ENCODE assay signal across 10 cellular contexts in the genomic region with DNA sequence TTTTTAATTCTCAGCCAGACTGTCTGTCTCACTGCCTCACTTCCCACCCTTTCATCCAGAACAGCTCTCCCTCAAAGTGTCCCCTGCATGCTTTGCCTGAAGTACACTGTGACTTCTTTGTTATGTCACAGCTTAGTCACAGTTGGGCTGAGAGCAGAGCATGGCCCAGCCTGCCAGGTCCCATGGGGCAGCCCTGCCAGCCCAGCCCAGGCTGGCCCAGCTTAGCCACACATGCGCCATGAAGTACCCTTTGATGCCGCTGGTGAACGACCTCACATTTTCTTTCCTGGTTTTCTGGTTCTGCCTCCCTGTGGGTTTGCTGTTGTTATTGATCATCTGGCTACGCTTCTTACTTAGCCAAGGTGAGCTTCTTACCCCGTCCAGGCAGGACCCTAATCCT.
DNase-seq lines count a peak whose midpoint lies in the region; ATAC-seq lines count a peak whose summit lies in the region.
"Had no signal": no experiment of that assay in that cellular context is flagged by ENCODE, and none has a peak within 500 bp of the region (broad histone marks: within the 10 kb centered on the region; RNA-seq: fewer than 3 reads in every experiment).

A gene (plus strand): TSS at position 185 of the 400 bp plus-strand sequence. CDS start 54 bp downstream, at position 239.

- peak within 1 kb of the TSS; percentile 18 for H3K27ac Mint-ChIP-seq in stimulated activated effector memory CD8-positive, alpha-beta T cell treated with anti-CD3 and anti-CD28 coated beads, Interleukin-12 subunit alpha, Interleukin-12 subunit beta, amount 100 ng/mL, for 72 hours
- H3K27ac Mint-ChIP-seq: activated naive CD8-positive, alpha-beta T cell treated with anti-CD3 and anti-CD28 coated beads, Interleukin-2, amount 10 ng/mL, durations not matched to agents 7 days and 5 days had no signal

- DNase-seq in NCI-H2171 treated with DMSO at 0.1 percent for 48 hours (lab: John Stamatoyannopoulos, UW), result peak; percentile 45
- no peak for DNase-seq in NCI-H2171 (lab: John Stamatoyannopoulos, UW)
- peak in 51 of 58 donors; percentile 7 to 84 (median 51) for DNase-seq in anterior cingulate cortex (lab: John Stamatoyannopoulos, UW)
- DNase-seq in inferior parietal cortex (ENCODE audit: extremely low spot score), result peak; percentile 27
- no peak for DNase-seq in stimulated activated effector memory CD8-positive, alpha-beta T cell treated with anti-CD3 and anti-CD28 coated beads, Interleukin-12 subunit alpha, Interleukin-12 subunit beta, amount 100 ng/mL, for 72 hours (ENCODE audit: low spot score in 2 of 2)
- DNase-seq in activated CD8-positive, alpha-beta memory T cell treated with anti-CD3 and anti-CD28 coated beads, Interleukin-2, amount 50 U/mL, for 4 hours, result no peak
- no peak for DNase-seq in NCI-H2081 treated with DMSO at 0.1 percent for 48 hours (lab: John Stamatoyannopoulos, UW)
- DNase-seq: activated naive CD8-positive, alpha-beta T cell treated with anti-CD3 and anti-CD28 coated beads, Interleukin-2, amount 10 ng/mL, durations not matched to agents 7 days and 5 days; kidney glomerular epithelial cell had no signal

- H3K4me1 Mint-ChIP-seq in stimulated activated effector memory CD8-positive, alpha-beta T cell treated with anti-CD3 and anti-CD28 coated beads, Interleukin-12 subunit alpha, Interleukin-12 subunit beta, amount 100 ng/mL, for 72 hours, result no peaks in the 10 kb centered on the region
- H3K4me1 Mint-ChIP-seq: activated naive CD8-positive, alpha-beta T cell treated with anti-CD3 and anti-CD28 coated beads, Interleukin-2, amount 10 ng/mL, durations not matched to agents 7 days and 5 days had no signal

- no peak within 1 kb of the TSS for H3K4me3 Mint-ChIP-seq in stimulated activated effector memory CD8-positive, alpha-beta T cell treated with anti-CD3 and anti-CD28 coated beads, Interleukin-12 subunit alpha, Interleukin-12 subunit beta, amount 100 ng/mL, for 72 hours
- H3K4me3 Mint-ChIP-seq: activated naive CD8-positive, alpha-beta T cell treated with anti-CD3 and anti-CD28 coated beads, Interleukin-2, amount 10 ng/mL, durations not matched to agents 7 days and 5 days had no signal

- ATAC-seq in stimulated activated effector memory CD8-positive, alpha-beta T cell treated with anti-CD3 and anti-CD28 coated beads, Interleukin-12 subunit alpha, Interleukin-12 subunit beta, amount 100 ng/mL, for 72 hours, result no peak
- ATAC-seq in HG03565 (IDR thresholded peaks at IDR 0.05; ENCODE audit: unreplicated experiment), result no peak

- H3K36me3 Mint-ChIP-seq in stimulated activated effector memory CD8-positive, alpha-beta T cell treated with anti-CD3 and anti-CD28 coated beads, Interleukin-12 subunit alpha, Interleukin-12 subunit beta, amount 100 ng/mL, for 72 hours, result peaks cover 3% of the 10 kb centered on the region
- H3K36me3 Mint-ChIP-seq: activated naive CD8-positive, alpha-beta T cell treated with anti-CD3 and anti-CD28 coated beads, Interleukin-2, amount 10 ng/mL, durations not matched to agents 7 days and 5 days had no signal

- H3K9me3 Mint-ChIP-seq in stimulated activated effector memory CD8-positive, alpha-beta T cell treated with anti-CD3 and anti-CD28 coated beads, Interleukin-12 subunit alpha, Interleukin-12 subunit beta, amount 100 ng/mL, for 72 hours, result no peaks in the 10 kb centered on the region
- H3K9me3 Mint-ChIP-seq: activated naive CD8-positive, alpha-beta T cell treated with anti-CD3 and anti-CD28 coated beads, Interleukin-2, amount 10 ng/mL, durations not matched to agents 7 days and 5 days had no signal

Comparison
In these comparisons a context has a peak if more than half of its experiments do, and no peak if none do; other contexts are left out.
1. DNase-seq: peak in NCI-H2171 treated with DMSO at 0.1 percent for 48 hours (single experiment), anterior cingulate cortex (51 of 58) and inferior parietal cortex (single experiment); none in NCI-H2171 (single experiment), stimulated activated effector memory CD8-positive, alpha-beta T cell treated with anti-CD3 and anti-CD28 coated beads, Interleukin-12 subunit alpha, Interleukin-12 subunit beta, amount 100 ng/mL, for 72 hours (0 of 2), activated CD8-positive, alpha-beta memory T cell treated with anti-CD3 and anti-CD28 coated beads, Interleukin-2, amount 50 U/mL, for 4 hours (single experiment) and NCI-H2081 treated with DMSO at 0.1 percent for 48 hours (single experiment).